11 cellular contexts compared by ENCODE assay signal in the genomic region with DNA sequence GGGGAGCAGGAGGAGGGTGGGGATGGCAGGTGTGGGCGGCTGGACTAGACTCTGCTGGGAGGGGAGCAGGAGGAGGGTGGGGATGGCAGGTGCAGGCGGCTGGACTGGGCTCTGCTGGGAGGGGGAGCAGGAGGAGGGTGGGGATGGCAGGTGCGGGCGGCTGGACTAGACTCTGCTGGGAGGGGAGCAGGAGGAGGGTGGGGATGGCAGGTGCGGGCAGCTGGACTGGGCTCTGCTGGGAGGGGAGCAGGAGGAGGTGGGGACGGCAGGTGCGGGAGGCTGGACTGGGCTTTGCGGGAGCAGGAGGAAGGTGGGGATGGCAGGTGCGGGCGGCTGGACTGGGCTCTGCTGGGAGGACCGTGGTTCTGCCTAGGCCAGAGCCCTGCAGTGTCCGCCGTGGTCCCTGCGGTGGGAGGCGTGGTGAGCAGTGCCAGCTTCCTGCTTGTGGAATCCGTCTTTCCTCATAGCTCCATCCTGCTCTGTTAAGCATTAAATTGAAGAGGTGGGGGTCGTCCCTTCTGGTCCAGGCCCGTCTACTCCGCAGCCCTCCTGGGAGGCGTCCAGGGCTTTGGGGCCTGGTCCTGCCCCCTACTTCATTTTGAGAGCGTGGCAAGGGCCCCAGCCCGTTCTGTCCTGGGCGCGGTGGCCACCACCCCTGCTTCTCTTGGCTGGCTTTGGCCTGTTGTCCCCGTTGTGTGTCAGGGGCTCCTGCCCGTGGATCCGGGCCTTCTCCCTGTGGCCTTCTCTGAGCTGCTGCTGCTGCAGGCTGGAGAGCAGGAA. TPM values are rescaled to one million over a fixed set of nuclear protein-coding genes. Genes with fewer than 3 reads are reported as not detected.
DNase-seq lines count a peak whose midpoint lies in the region; ATAC-seq and TF ChIP-seq lines count a peak whose summit lies in the region.
"Had no signal": no experiment of that assay in that cellular context is flagged by ENCODE, and none has a peak within 500 bp of the region (broad histone marks: within the 10 kb centered on the region; RNA-seq: fewer than 3 reads in every experiment).

No MANE protein-coding gene starts in this region.

- intact Hi-C loops in dorsolateral prefrontal cortex (cut with DNase I), result loop anchor here (2.0 to 5.0 kb wide), 3 partner anchors 49 to 61 kb away; no protein-coding TSS in a partner anchor

- H3K4me3 Mint-ChIP-seq in activated naive CD4-positive, alpha-beta T cell treated with anti-CD3 and anti-CD28 coated beads, Interleukin-2, amount 10 ng/mL, durations not matched to agents 7 days and 5 days, result no peak overlapping the region
- peak overlapping the region; percentile 55 to 82 for H3K4me3 Mint-ChIP-seq in stimulated activated naive CD8-positive, alpha-beta T cell treated with anti-CD3 and anti-CD28 coated beads, Interleukin-15, amount 100 ng/mL, for 72 hours

- CTCF ChIA-PET in activated naive CD4-positive, alpha-beta T cell treated with anti-CD3 and anti-CD28 coated beads, Interleukin-2, amount 10 ng/mL, durations not matched to agents 7 days and 5 days (lab: Charles Lee), result no interaction called here

- no peak for DNase-seq in activated naive CD4-positive, alpha-beta T cell treated with anti-CD3 and anti-CD28 coated beads, Interleukin-2, amount 10 ng/mL, durations not matched to agents 7 days and 5 days
- no peak for DNase-seq in activated naive CD4-positive, alpha-beta T cell treated with Interleukin-2 at 50 U/mL for 16 hours
- DNase-seq in NCI-H69 (lab: John Stamatoyannopoulos, UW) (peak; percentile 95), dorsolateral prefrontal cortex (no peak), RKO (ENCODE audit: low spot score) (no peak)
- no peak for DNase-seq in stimulated activated naive CD8-positive, alpha-beta T cell treated with anti-CD3 and anti-CD28 coated beads, Interleukin-15, amount 100 ng/mL, for 72 hours
- DNase-seq: activated CD4-positive, CD25-positive, alpha-beta regulatory T cell treated with anti-CD3 and anti-CD28 coated beads, Interleukin-2, amount 50 U/mL, for 72 hours; MG63 had no signal

- no peak for TF ChIP-seq CTCF in dorsolateral prefrontal cortex (IDR thresholded peaks at IDR 0.05 in 54 of 56, conservative IDR thresholded peaks at IDR 0.05 in 2 of 56; ENCODE audit: low read depth in 1 of 56, partially characterized antibody in 56 of 56)

- H3K36me3 Mint-ChIP-seq in activated naive CD4-positive, alpha-beta T cell treated with anti-CD3 and anti-CD28 coated beads, Interleukin-2, amount 10 ng/mL, durations not matched to agents 7 days and 5 days, result peaks cover 33% of the 10 kb centered on the region

- H3K4me1 Mint-ChIP-seq in activated naive CD4-positive, alpha-beta T cell treated with anti-CD3 and anti-CD28 coated beads, Interleukin-2, amount 10 ng/mL, durations not matched to agents 7 days and 5 days, result peaks cover 48% of the 10 kb centered on the region
- H3K4me1 Mint-ChIP-seq in stimulated activated naive CD8-positive, alpha-beta T cell treated with anti-CD3 and anti-CD28 coated beads, Interleukin-15, amount 100 ng/mL, for 72 hours, result peaks cover 67% of the 10 kb centered on the region

- H3K27ac ChIP-seq in dorsolateral prefrontal cortex, result peak overlapping the region in 56 of 59 donors; percentile 9 to 93 (median 74)

- H3K27me3 Mint-ChIP-seq in activated naive CD4-positive, alpha-beta T cell treated with anti-CD3 and anti-CD28 coated beads, Interleukin-2, amount 10 ng/mL, durations not matched to agents 7 days and 5 days, result no peaks in the 10 kb centered on the region
- no peaks in the 10 kb centered on the region for H3K27me3 Mint-ChIP-seq in stimulated activated naive CD8-positive, alpha-beta T cell treated with anti-CD3 and anti-CD28 coated beads, Interleukin-15, amount 100 ng/mL, for 72 hours

- H3K4me3 ChIP-seq in dorsolateral prefrontal cortex, result peak overlapping the region in 1 of 59 donors; percentile 24
- H3K4me3 ChIP-seq: heart right ventricle, MG63 had no signal

- H3K9me3 Mint-ChIP-seq in activated naive CD4-positive, alpha-beta T cell treated with anti-CD3 and anti-CD28 coated beads, Interleukin-2, amount 10 ng/mL, durations not matched to agents 7 days and 5 days, result peaks cover 14% of the 10 kb centered on the region
- H3K9me3 Mint-ChIP-seq in stimulated activated naive CD8-positive, alpha-beta T cell treated with anti-CD3 and anti-CD28 coated beads, Interleukin-15, amount 100 ng/mL, for 72 hours, result peaks cover 11 to 14% of the 10 kb centered on the region in 2 donors

- peak overlapping the region; percentile 80 for H3K27ac Mint-ChIP-seq in activated naive CD4-positive, alpha-beta T cell treated with anti-CD3 and anti-CD28 coated beads, Interleukin-2, amount 10 ng/mL, durations not matched to agents 7 days and 5 days
- peak overlapping the region; percentile 89 for H3K27ac Mint-ChIP-seq in stimulated activated naive CD8-positive, alpha-beta T cell treated with anti-CD3 and anti-CD28 coated beads, Interleukin-15, amount 100 ng/mL, for 72 hours

- ATAC-seq in stimulated activated naive CD8-positive, alpha-beta T cell treated with anti-CD3 and anti-CD28 coated beads, Interleukin-15, amount 100 ng/mL, for 72 hours, result no peak
- ATAC-seq in GM21717 (IDR thresholded peaks at IDR 0.05; ENCODE audit: unreplicated experiment) (no peak), SK-N-SH treated with all-trans-retinoic acid at 6 μM for 48 hours (no peak)

- no peaks in the 10 kb centered on the region for H3K27me3 ChIP-seq in dorsolateral prefrontal cortex
- H3K27me3 ChIP-seq: heart right ventricle, MG63 had no signal

TF ChIP-seq in SK-N-SH treated with all-trans-retinoic acid at 6 μM for 48 hours, 23 proteins besides CTCF, POLR2A, EP300 and RAD21:
- TF ChIP-seq ARNTL (CRISPR knock-in tag; IDR thresholded peaks at IDR 0.05; ENCODE audit: borderline replicate concordance, low read depth), result no peak
- TF ChIP-seq, protein P1, sequence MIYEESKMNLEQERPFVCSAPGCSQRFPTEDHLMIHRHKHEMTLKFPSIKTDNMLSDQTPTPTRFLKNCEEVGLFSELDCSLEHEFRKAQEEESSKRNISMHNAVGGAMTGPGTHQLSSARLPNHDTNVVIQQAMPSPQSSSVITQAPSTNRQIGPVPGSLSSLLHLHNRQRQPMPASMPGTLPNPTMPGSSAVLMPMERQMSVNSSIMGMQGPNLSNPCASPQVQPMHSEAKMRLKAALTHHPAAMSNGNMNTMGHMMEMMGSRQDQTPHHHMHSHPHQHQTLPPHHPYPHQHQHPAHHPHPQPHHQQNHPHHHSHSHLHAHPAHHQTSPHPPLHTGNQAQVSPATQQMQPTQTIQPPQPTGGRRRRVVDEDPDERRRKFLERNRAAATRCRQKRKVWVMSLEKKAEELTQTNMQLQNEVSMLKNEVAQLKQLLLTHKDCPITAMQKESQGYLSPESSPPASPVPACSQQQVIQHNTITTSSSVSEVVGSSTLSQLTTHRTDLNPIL (CRISPR knock-in tag; IDR thresholded peaks at IDR 0.05; ENCODE audit: low read depth), result no peak
- TF ChIP-seq GLIS3 (CRISPR knock-in tag; IDR thresholded peaks at IDR 0.05), result no peak
- TF ChIP-seq BACH2 (CRISPR knock-in tag; IDR thresholded peaks at IDR 0.05; ENCODE audit: borderline replicate concordance), result no peak
- no peak for TF ChIP-seq PPARA (CRISPR knock-in tag; IDR thresholded peaks at IDR 0.05; ENCODE audit: borderline replicate concordance)
- TF ChIP-seq TOX (CRISPR knock-in tag; IDR thresholded peaks at IDR 0.05; ENCODE audit: borderline replicate concordance), result no peak
- no peak for TF ChIP-seq ZNF8 (CRISPR knock-in tag; IDR thresholded peaks at IDR 0.05)

RNA-seq across cellular contexts. Expression of a gene that starts 4.7 kb away (rescaled TPM):
- 100 to 1,000 TPM in 7 of 120 experiments, 10 to 100 TPM in 113; 40.9 to 134 (median 70.6) TPM for total RNA-seq in dorsolateral prefrontal cortex

RNA-seq across cellular contexts. Expression of a gene that starts 4.8 kb away (rescaled TPM):
- 10 to 100 TPM; 25.2 to 59.5 (median 43.2) TPM for total RNA-seq in dorsolateral prefrontal cortex

RNA-seq across cellular contexts. Expression of a gene that starts 25.3 kb away (rescaled TPM):
- total RNA-seq in dorsolateral prefrontal cortex, result 10 to 100 TPM in 1 of 120 experiments, 1 to 10 TPM in 119; 1.7 to 16.2 (median 4.4) TPM
- total RNA-seq: heart right ventricle had no signal

RNA-seq across cellular contexts. Expression of a gene that starts 26.8 kb away (rescaled TPM):
- 1 to 10 TPM in 1 of 120 experiments, under 1 TPM in 61, not detected in 58; 0.13 to 1.5 (median 0.29) TPM for total RNA-seq in dorsolateral prefrontal cortex
- total RNA-seq: heart right ventricle had no signal

RNA-seq across cellular contexts. Expression of a gene that starts 51.2 kb away (rescaled TPM):
- 1 to 10 TPM in 12 of 120 experiments, under 1 TPM in 101, not detected in 7; 0.16 to 1.5 (median 0.55) TPM for total RNA-seq in dorsolateral prefrontal cortex
